12 cellular contexts compared by ENCODE assay signal in the genomic region with DNA sequence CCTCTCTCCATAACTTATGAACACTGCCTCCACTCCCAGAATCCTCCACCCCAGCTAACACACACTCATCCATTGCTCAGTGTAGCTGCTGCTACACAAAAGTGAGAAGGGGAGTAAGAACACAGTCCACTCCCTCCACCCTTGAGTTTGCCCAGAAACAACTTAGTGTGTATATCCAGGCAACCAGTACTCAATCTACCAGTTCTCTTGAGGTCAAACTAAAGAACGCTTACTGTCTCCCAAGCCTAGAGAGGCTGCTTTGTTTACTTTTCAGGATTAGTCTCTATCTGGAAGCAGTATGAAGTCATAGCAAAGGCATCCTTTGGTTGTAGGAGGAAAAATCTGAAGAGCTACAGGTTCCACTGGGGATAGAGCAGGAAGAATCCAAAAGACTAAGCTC.
"Had no signal": no experiment of that assay in that cellular context is flagged by ENCODE, and none has a peak within 500 bp of the region (broad histone marks: within the 10 kb centered on the region; RNA-seq: fewer than 3 reads in every experiment).

No MANE protein-coding gene starts in this region.

- H3K27ac ChIP-seq: breast epithelium, dorsolateral prefrontal cortex, pancreas, stomach had no signal

- H3K4me1 ChIP-seq: breast epithelium, pancreas, stomach had no signal

- ATAC-seq: activated CD4-positive, CD25-positive, alpha-beta regulatory T cell treated with anti-CD3 and anti-CD28 coated beads, Interleukin-2, amount 50 U/mL, for 24 hours; activated naive CD4-positive, alpha-beta T cell treated with anti-CD3 and anti-CD28 coated beads, Interleukin-2, amount 50 U/mL, for 72 hours; left lobe of liver; pancreas had no signal

- H3K9me3 Mint-ChIP-seq: mesothelial cell of epicardium had no signal

- H3K27ac Mint-ChIP-seq: activated naive CD4-positive, alpha-beta T cell treated with anti-CD3 and anti-CD28 coated beads, Interleukin-2, amount 50 U/mL, for 72 hours; activated T-helper 2 cell treated with anti-CD3 and anti-CD28 coated beads, Interferon-gamma antibody, Interleukin-2, Interleukin-4, amounts not matched to agents 10 μg/mL and 5 μg/mL and 100 μg/mL, durations not matched to agents 14 hours and 24 hours and 36 hours; mesothelial cell of epicardium had no signal

- H3K36me3 ChIP-seq: breast epithelium, pancreas, stomach had no signal

- DNase-seq: amygdala; dorsolateral prefrontal cortex; pancreas; stimulated activated CD4-positive, alpha-beta T cell treated with anti-CD3 and anti-CD28 coated beads, Interleukin-4, amount 100 ng/mL, for 4 hours; stomach; T-helper 2 cell had no signal

- H3K9me3 ChIP-seq: breast epithelium, pancreas, stomach had no signal

- H3K4me3 Mint-ChIP-seq: mesothelial cell of epicardium had no signal

- H3K27me3 ChIP-seq: breast epithelium, dorsolateral prefrontal cortex, pancreas, stomach had no signal

- H3K4me3 ChIP-seq: breast epithelium, dorsolateral prefrontal cortex, pancreas, stomach had no signal

- H3K36me3 Mint-ChIP-seq: activated naive CD4-positive, alpha-beta T cell treated with anti-CD3 and anti-CD28 coated beads, Interleukin-2, amount 50 U/mL, for 72 hours; mesothelial cell of epicardium had no signal
